ENCODE assay signal across 16 cellular contexts in genomic region chr1:160741597-160742348, GRCh38. TPM values are rescaled to one million over a fixed set of nuclear protein-coding genes. Genes with fewer than 3 reads are reported as not detected.
DNase-seq lines count a peak whose midpoint lies in the region; ATAC-seq and TF ChIP-seq lines count a peak whose summit lies in the region.
"Had no signal": no experiment of that assay in that cellular context is flagged by ENCODE, and none has a peak within 500 bp of the region (broad histone marks: within the 10 kb centered on the region; RNA-seq: fewer than 3 reads in every experiment).

No MANE protein-coding gene starts in this region.

- no peaks in the 10 kb centered on the region for H3K27me3 Mint-ChIP-seq in activated naive CD8-positive, alpha-beta T cell
- H3K27me3 Mint-ChIP-seq in natural killer cell (ENCODE audit: low read depth in 2 of 2) = no peaks in the 10 kb centered on the region

- TF ChIP-seq CTCF in GM10248 (IDR thresholded peaks at IDR 0.05; ENCODE audit: control extremely low read depth, extremely low read depth, low read depth, missing control alignments) = peak; percentile 27
- TF ChIP-seq CTCF in natural killer cell (IDR thresholded peaks at IDR 0.05) = no peak
- TF ChIP-seq CTCF in tibial artery (IDR thresholded peaks at IDR 0.05) = no peak

- CTCF ChIA-PET in GM10248 (lab: Yijun Ruan, JAX) = interaction anchor here (0.9 to 8.2 kb wide), 10 partner anchors 14 to 232 kb away, joined by 3 to 67 read pairs (median 4); no protein-coding TSS in a partner anchor

- no peaks in the 10 kb centered on the region for H3K36me3 ChIP-seq in tibial artery
- H3K36me3 ChIP-seq: heart right ventricle, SJCRH30 had no signal

- no peaks in the 10 kb centered on the region for H3K4me1 ChIP-seq in tibial artery

- no peaks in the 10 kb centered on the region for H3K9me3 ChIP-seq in tibial artery
- H3K9me3 ChIP-seq: SJCRH30 had no signal

- DNase-seq in GM10248 (ENCODE audit: extremely low spot score) (no peak), natural killer cell (no peak), tibial artery (no peak), DMS 273 (lab: John Stamatoyannopoulos, UW; ENCODE audit: unreplicated experiment) (no peak)
- DNase-seq: activated gamma-delta T cell, caudate nucleus, heart right ventricle, NCI-H2029 treated with DMSO at 0.1 percent for 48 hours, NCI-H748 treated with DMSO at 0.1 percent for 48 hours, SJCRH30 had no signal

- no peaks in the 10 kb centered on the region for H3K27me3 ChIP-seq in tibial artery
- H3K27me3 ChIP-seq: SJCRH30 had no signal

- intact Hi-C loops in natural killer cell (cut with micrococcal nuclease) (loop anchor here (10.0 kb wide), 1 partner anchor 307 kb away; no protein-coding TSS in a partner anchor), tibial artery (cut with DNase I; ENCODE audit: low total_unique reads) (no loop called here)

- peaks cover 3% of the 10 kb centered on the region for H3K9me3 Mint-ChIP-seq in activated naive CD8-positive, alpha-beta T cell (ENCODE audit: low read depth)
- H3K9me3 Mint-ChIP-seq in natural killer cell = peaks cover 0 to 10% of the 10 kb centered on the region in 2 donors

- peak overlapping the region; percentile 98 for H3K27ac Mint-ChIP-seq in activated naive CD8-positive, alpha-beta T cell
- H3K27ac Mint-ChIP-seq in natural killer cell = peak overlapping the region; percentile 88 to 96

- peak; percentile 36 for TF ChIP-seq POLR2A in GM19099 (IDR thresholded peaks at IDR 0.05; ENCODE audit: extremely low read depth, insufficient read length, low read depth)

- H3K36me3 Mint-ChIP-seq in activated naive CD8-positive, alpha-beta T cell = peaks cover 31% of the 10 kb centered on the region
- H3K36me3 Mint-ChIP-seq in natural killer cell = peaks cover 22% of the 10 kb centered on the region

- peak overlapping the region; percentile 87 for H3K4me3 Mint-ChIP-seq in activated naive CD8-positive, alpha-beta T cell
- H3K4me3 Mint-ChIP-seq in natural killer cell = peak overlapping the region; percentile 88

- ATAC-seq in natural killer cell (no peak), HG02870 (IDR thresholded peaks at IDR 0.05; ENCODE audit: unreplicated experiment) (no peak)
- ATAC-seq: heart right ventricle, left lobe of liver had no signal

- peaks cover 93% of the 10 kb centered on the region for H3K4me1 Mint-ChIP-seq in activated naive CD8-positive, alpha-beta T cell (ENCODE audit: low read depth)
- peaks cover 91 to 94% of the 10 kb centered on the region in 2 donors for H3K4me1 Mint-ChIP-seq in natural killer cell

- no peak overlapping the region for H3K4me3 ChIP-seq in tibial artery
- H3K4me3 ChIP-seq: SJCRH30 had no signal

- POLR2A ChIA-PET in GM10248 (lab: Yijun Ruan, JAX) = interaction anchor here (0.9 kb wide), 1 partner anchor 15 kb away, joined by 3 read pairs; no protein-coding TSS in a partner anchor

- no peak overlapping the region for H3K27ac ChIP-seq in tibial artery
- H3K27ac ChIP-seq: epithelial cell of prostate had no signal

RNA-seq across cellular contexts. Expression of gene SLAMF7, which starts 2.7 kb away (rescaled TPM):
- 100 to 1,000 TPM; 191 to 301 (median 227) TPM for total RNA-seq in natural killer cell
- total RNA-seq: LHCN-M2, SJCRH30 had no signal

RNA-seq across cellular contexts. Expression of gene CD48, which starts 30.2 kb away (rescaled TPM):
- 100 to 1,000 TPM; 213 to 249 (median 223) TPM for total RNA-seq in natural killer cell
- total RNA-seq: LHCN-M2, SJCRH30 had no signal

RNA-seq across cellular contexts. Expression of gene LY9, which starts 54.2 kb away (rescaled TPM):
- total RNA-seq in natural killer cell = 10 to 100 TPM; 30.3 to 47.1 (median 34.4) TPM
- total RNA-seq: LHCN-M2, SJCRH30 had no signal
